In genomic region chr17:27244481-27245223, GRCh38 we compare ENCODE assay signal across 9 cellular contexts. TPM values are rescaled to one million over a fixed set of nuclear protein-coding genes. Genes with fewer than 3 reads are reported as not detected.
DNase-seq lines count a peak whose midpoint lies in the region; ATAC-seq and TF ChIP-seq lines count a peak whose summit lies in the region.
"Had no signal": no experiment of that assay in that cellular context is flagged by ENCODE, and none has a peak within 500 bp of the region (broad histone marks: within the 10 kb centered on the region; RNA-seq: fewer than 3 reads in every experiment).

No MANE protein-coding gene starts in this region.

- H3K4me1 ChIP-seq in GM23338 (ENCODE audit: insufficient read depth) (peaks cover 11% of the 10 kb centered on the region), heart left ventricle (peaks cover 0 to 76% (median 39%) of the 10 kb centered on the region in 12 donors), rectal smooth muscle tissue (ENCODE audit: control insufficient read depth, insufficient read depth, low read length) (peaks cover 27% of the 10 kb centered on the region)

- no peaks in the 10 kb centered on the region for H4K20me1 ChIP-seq in GM23338 (replicated peaks; ENCODE audit: insufficient read depth)

- TF ChIP-seq CTCF in GM23338 (conservative IDR thresholded peaks at IDR 0.05; ENCODE audit: low read depth in 2 of 2) (no peak), heart left ventricle (IDR thresholded peaks at IDR 0.05) (no peak)

- DNase-seq in GM23338 (ENCODE audit: low spot score), result peak; percentile 74
- DNase-seq in UCSD-AML1 (lab: John Stamatoyannopoulos, UW; ENCODE audit: unreplicated experiment), result peak; percentile 71
- DNase-seq in heart left ventricle, result peak; percentile 60 to 80 (median 69)
- DNase-seq in NCI-H510A treated with DMSO at 0.1 percent for 48 hours (lab: John Stamatoyannopoulos, UW), result no peak
- no peak for DNase-seq in NCI-H1105 treated with DMSO at 0.1 percent for 48 hours (lab: John Stamatoyannopoulos, UW)
- DNase-seq in activated CD4-positive, alpha-beta memory T cell treated with anti-CD3 and anti-CD28 coated beads, Interleukin-2, amount 10 ng/mL, durations not matched to agents 7 days and 5 days, result no peak

- WGBS in heart left ventricle, 4 donors, result 61 to 72% (median 66%) methylated on average over 16 of the region's 16 CpGs

- H3K27me3 ChIP-seq in GM23338 (ENCODE audit: insufficient read depth) (no peaks in the 10 kb centered on the region), heart left ventricle (no peaks in the 10 kb centered on the region), rectal smooth muscle tissue (ENCODE audit: control insufficient read depth, insufficient read depth, low read length) (no peaks in the 10 kb centered on the region)

- H3F3A ChIP-seq in GM23338 (replicated peaks; ENCODE audit: low read depth), result no peaks in the 10 kb centered on the region

- no peaks in the 10 kb centered on the region for H3K9me2 ChIP-seq in GM23338 (ENCODE audit: insufficient read depth)

- intact Hi-C loops in heart left ventricle (cut with DNase I), result loop anchor here (1.0 to 10.0 kb wide), 15 partner anchors 48 to 408 kb away; partner anchors contain the start of genes WSB1 (in 9 of the 10) and KSR1 (in 1 of the 10)

- H3K36me3 Mint-ChIP-seq in GM23338 (ENCODE audit: low read depth), result no peaks in the 10 kb centered on the region
- H3K36me3 Mint-ChIP-seq in activated CD4-positive, alpha-beta memory T cell treated with anti-CD3 and anti-CD28 coated beads, Interleukin-2, amount 10 ng/mL, durations not matched to agents 7 days and 5 days (ENCODE audit: low read depth), result no peaks in the 10 kb centered on the region
- H3K36me3 Mint-ChIP-seq: naive B cell had no signal

- CTCF ChIA-PET in activated CD4-positive, alpha-beta memory T cell treated with anti-CD3 and anti-CD28 coated beads, Interleukin-2, amount 10 ng/mL, durations not matched to agents 7 days and 5 days (lab: Charles Lee), result interaction anchor here (1.2 to 2.5 kb wide), 6 partner anchors 7 to 355 kb away, joined by 3 to 11 read pairs (median 4); no protein-coding TSS in a partner anchor

- no peak overlapping the region for H3K9ac ChIP-seq in rectal smooth muscle tissue (ENCODE audit: low read length)

- H3K4me3 ChIP-seq in GM23338 (peak overlapping the region; percentile 33; the same call in 1 of the 2 replicates), heart left ventricle (peak overlapping the region in 7 of 12 donors; percentile 1 to 38 (median 19)), rectal smooth muscle tissue (ENCODE audit: low read length) (peak overlapping the region; percentile 16)

- no peak overlapping the region for H3K27ac Mint-ChIP-seq in GM23338
- H3K27ac Mint-ChIP-seq in activated CD4-positive, alpha-beta memory T cell treated with anti-CD3 and anti-CD28 coated beads, Interleukin-2, amount 10 ng/mL, durations not matched to agents 7 days and 5 days, result no peak overlapping the region

- H3K79me2 ChIP-seq in GM23338 (replicated peaks; ENCODE audit: insufficient read depth), result no peaks in the 10 kb centered on the region

- H3K4me2 ChIP-seq in GM23338, result peak overlapping the region; percentile 61; the same call in 1 of the 2 replicates

- H3K9me3 ChIP-seq in heart left ventricle, result no peaks in the 10 kb centered on the region

- no peak overlapping the region; the same call in 2 of the 3 replicates for H3K4me3 Mint-ChIP-seq in GM23338
- no peak overlapping the region for H3K4me3 Mint-ChIP-seq in activated CD4-positive, alpha-beta memory T cell treated with anti-CD3 and anti-CD28 coated beads, Interleukin-2, amount 10 ng/mL, durations not matched to agents 7 days and 5 days

- no peaks in the 10 kb centered on the region; the same call in 2 of the 3 replicates for H3K9me3 Mint-ChIP-seq in GM23338
- H3K9me3 Mint-ChIP-seq in activated CD4-positive, alpha-beta memory T cell treated with anti-CD3 and anti-CD28 coated beads, Interleukin-2, amount 10 ng/mL, durations not matched to agents 7 days and 5 days, result no peaks in the 10 kb centered on the region
- H3K9me3 Mint-ChIP-seq: naive B cell had no signal

- H2AFZ ChIP-seq in GM23338, result peak overlapping the region; percentile 88

- H3K36me3 ChIP-seq in GM23338 (ENCODE audit: insufficient read depth) (no peaks in the 10 kb centered on the region), heart left ventricle (no peaks in the 10 kb centered on the region), rectal smooth muscle tissue (ENCODE audit: control insufficient read depth, insufficient read depth, low read length) (no peaks in the 10 kb centered on the region)

- H3K27me3 Mint-ChIP-seq in GM23338 (ENCODE audit: insufficient read depth, low read depth, poor library complexity), result peaks cover 10% of the 10 kb centered on the region
- H3K27me3 Mint-ChIP-seq in activated CD4-positive, alpha-beta memory T cell treated with anti-CD3 and anti-CD28 coated beads, Interleukin-2, amount 10 ng/mL, durations not matched to agents 7 days and 5 days, result peaks cover 11% of the 10 kb centered on the region

- peak; percentile 48 for ATAC-seq in GM23338
- peak; percentile 81 to 85 (median 84) for ATAC-seq in heart left ventricle
- ATAC-seq in GM18861 (IDR thresholded peaks at IDR 0.05; ENCODE audit: unreplicated experiment), result no peak

- H3K27ac ChIP-seq in GM23338 (ENCODE audit: low read depth) (no peak overlapping the region), heart left ventricle (peak overlapping the region; percentile 78 to 97 (median 84)), rectal smooth muscle tissue (ENCODE audit: low read depth, low read length) (peak overlapping the region; percentile 75)

- TF ChIP-seq POLR2A in heart left ventricle (IDR thresholded peaks at IDR 0.05), result no peak

- H3K4me1 Mint-ChIP-seq in GM23338, result peaks cover 18% of the 10 kb centered on the region
- H3K4me1 Mint-ChIP-seq in activated CD4-positive, alpha-beta memory T cell treated with anti-CD3 and anti-CD28 coated beads, Interleukin-2, amount 10 ng/mL, durations not matched to agents 7 days and 5 days, result peaks cover 29% of the 10 kb centered on the region

- POLR2A ChIA-PET in activated CD4-positive, alpha-beta memory T cell treated with anti-CD3 and anti-CD28 coated beads, Interleukin-2, amount 10 ng/mL, durations not matched to agents 7 days and 5 days (lab: Charles Lee), result interaction anchor here (2.7 kb wide), 1 partner anchor 50 kb away, joined by 7 read pairs; the partner anchor contains the start of gene WSB1

RNA-seq across cellular contexts. Expression of gene WSB1, which starts 49.3 kb away (rescaled TPM):
- 99.7 and 108 TPM in 2 replicates for total RNA-seq in GM23338 (2014; rRNA removed; shearing (Covaris generic))
- 86.3 and 101 TPM in 2 replicates for polyA plus RNA-seq in GM23338 (2016; fragmentation: Nextera tagmentation; extraction: Ambion mirVana)
- total RNA-seq in heart left ventricle, result 100 to 1,000 TPM in 1 of 9 donors, 10 to 100 TPM in 8; 22.3 to 119 (median 53.4) TPM
- polyA plus RNA-seq in heart left ventricle, result 10 to 100 TPM; 62.3 to 92.1 TPM
- 100 to 1,000 TPM; 143 to 155 TPM for total RNA-seq in activated CD4-positive, alpha-beta memory T cell treated with anti-CD3 and anti-CD28 coated beads, Interleukin-2, amount 10 ng/mL, durations not matched to agents 7 days and 5 days

Comparison
In these comparisons a context has a peak if more than half of its experiments do, and no peak if none do; other contexts are left out.
1. DNase-seq: peak in GM23338 (single experiment), UCSD-AML1 (single experiment) and heart left ventricle (5 of 5); none in NCI-H510A treated with DMSO at 0.1 percent for 48 hours (single experiment), NCI-H1105 treated with DMSO at 0.1 percent for 48 hours (single experiment) and activated CD4-positive, alpha-beta memory T cell treated with anti-CD3 and anti-CD28 coated beads, Interleukin-2, amount 10 ng/mL, durations not matched to agents 7 days and 5 days (single experiment).
2. Peak in every context shown above with its lines, with median percentiles within 50 percentile points of each other: H3K4me3 ChIP-seq.